ENCODE assay signal across 17 cellular contexts in the genomic region with DNA sequence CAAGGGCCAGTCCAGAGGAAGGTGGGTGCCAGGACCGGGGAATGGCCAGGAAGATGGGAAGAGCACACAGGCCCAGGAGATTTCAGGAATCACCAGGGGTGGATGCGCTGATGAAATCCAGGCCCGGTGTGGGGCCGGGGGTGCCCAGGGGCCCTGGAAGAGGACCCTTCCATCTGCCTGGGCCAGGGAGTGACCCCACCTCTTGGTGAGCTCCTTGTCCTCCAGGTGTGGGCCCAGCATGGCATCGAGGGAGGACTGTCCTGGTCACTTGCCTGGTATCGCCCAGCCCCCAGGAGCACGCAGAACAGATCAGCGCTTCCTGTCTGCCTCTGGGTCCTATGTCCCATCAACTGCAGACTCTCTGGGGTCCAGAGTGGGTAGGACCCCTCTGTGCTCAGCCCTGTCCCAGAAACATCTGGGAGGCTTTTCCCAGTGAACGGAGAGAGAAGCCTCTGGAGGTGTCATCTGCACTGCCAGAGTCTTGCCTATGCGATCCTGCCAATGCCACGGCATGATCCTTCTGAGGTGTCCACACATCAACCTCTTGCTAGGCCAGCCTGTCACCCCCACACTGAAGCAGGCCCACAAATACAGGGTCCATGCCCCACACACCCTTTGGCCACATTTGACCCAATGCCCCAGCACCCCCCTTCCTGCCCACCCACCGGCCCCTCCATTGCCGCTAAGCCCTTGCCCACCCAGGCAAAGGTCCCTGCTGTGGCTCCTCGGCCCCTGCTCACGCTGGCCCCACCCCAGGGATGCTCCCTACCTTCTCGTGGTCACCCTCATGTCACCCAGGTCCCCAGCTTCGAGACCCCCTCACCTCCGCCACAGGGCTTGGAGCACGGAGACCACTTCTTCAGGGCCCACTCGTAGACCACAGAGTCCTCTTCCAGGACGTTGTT.
"Had no signal": no experiment of that assay in that cellular context is flagged by ENCODE, and none has a peak within 500 bp of the region (broad histone marks: within the 10 kb centered on the region; RNA-seq: fewer than 3 reads in every experiment).

No MANE protein-coding gene starts in this region.

- ATAC-seq: activated T-cell treated with anti-CD3 and anti-CD28 coated beads, Interleukin-2, amount 50 U/mL, for 4 hours; gastroesophageal sphincter; heart left ventricle; natural killer cell; SK-N-SH treated with all-trans-retinoic acid at 6 μM for 48 hours; stimulated activated naive CD8-positive, alpha-beta T cell treated with anti-CD3 and anti-CD28 coated beads, Interleukin-15, Interleukin-2, amounts not matched to agents 100 U/mL and 50 U/mL, for 24 hours had no signal

- H3K27me3 ChIP-seq: esophagus muscularis mucosa, gastroesophageal sphincter, tibial nerve had no signal

- H3K4me1 ChIP-seq: esophagus muscularis mucosa, gastroesophageal sphincter, heart left ventricle, tibial nerve had no signal

- H3K27me3 Mint-ChIP-seq: activated naive CD8-positive, alpha-beta T cell; dendritic cell treated with granulocyte-macrophage colony-stimulating factor and Interleukin-4, amounts not matched to agents 40 ng/mL and 50 ng/mL, for 4 days had no signal

- H3K4me3 Mint-ChIP-seq: activated naive CD8-positive, alpha-beta T cell; activated T-cell treated with anti-CD3 and anti-CD28 coated beads, Interleukin-2, amount 50 U/mL, for 4 hours; dendritic cell treated with granulocyte-macrophage colony-stimulating factor and Interleukin-4, amounts not matched to agents 40 ng/mL and 50 ng/mL, for 4 days; natural killer cell had no signal

- H3K4me1 Mint-ChIP-seq: natural killer cell had no signal

- DNase-seq: activated CD4-positive, alpha-beta T cell treated with anti-CD3 and anti-CD28 coated beads for 1 hour; activated T-cell treated with anti-CD3 and anti-CD28 coated beads, Interleukin-2, amount 50 U/mL, for 4 hours; effector CD8-positive, alpha-beta T cell; kidney glomerular epithelial cell; natural killer cell; retina; stimulated activated naive CD8-positive, alpha-beta T cell treated with anti-CD3 and anti-CD28 coated beads, Interleukin-15, Interleukin-2, amounts not matched to agents 100 U/mL and 50 U/mL, for 24 hours; substantia nigra; T-helper 1 cell; T1000 had no signal

- H3K36me3 Mint-ChIP-seq: activated naive CD8-positive, alpha-beta T cell; natural killer cell had no signal

- H3K4me3 ChIP-seq: esophagus muscularis mucosa, gastroesophageal sphincter, heart left ventricle, tibial nerve had no signal

- H3K27ac ChIP-seq: esophagus muscularis mucosa, gastroesophageal sphincter, heart left ventricle, tibial nerve had no signal

- H3K9me3 ChIP-seq: esophagus muscularis mucosa, heart left ventricle had no signal

- H3K9me3 Mint-ChIP-seq: activated T-cell treated with anti-CD3 and anti-CD28 coated beads, Interleukin-2, amount 50 U/mL, for 4 hours; natural killer cell had no signal

- H3K27ac Mint-ChIP-seq: activated naive CD8-positive, alpha-beta T cell; dendritic cell treated with granulocyte-macrophage colony-stimulating factor and Interleukin-4, amounts not matched to agents 40 ng/mL and 50 ng/mL, for 4 days; natural killer cell had no signal
